In genomic region chr16:89954462-89954861, GRCh38 we compare ENCODE assay signal across 16 cellular contexts.
"Had no signal": no experiment of that assay in that cellular context is flagged by ENCODE, and none has a peak within 500 bp of the region (broad histone marks: within the 10 kb centered on the region; RNA-seq: fewer than 3 reads in every experiment).

No MANE protein-coding gene starts in this region.

- H3K4me3 Mint-ChIP-seq: activated CD8-positive, alpha-beta memory T cell treated with anti-CD3 and anti-CD28 coated beads, Interleukin-2, amount 10 ng/mL, durations not matched to agents 7 days and 5 days; activated T-cell treated with anti-CD3 and anti-CD28 coated beads, Interleukin-2, amount 50 U/mL, for 24 hours; neural progenitor cell; T-cell had no signal

- H3K9ac ChIP-seq: neural progenitor cell had no signal

- H3K27me3 ChIP-seq: colonic mucosa, esophagus squamous epithelium, pancreas had no signal

- H3K4me2 ChIP-seq: neural progenitor cell had no signal

- ATAC-seq: activated CD8-positive, alpha-beta memory T cell treated with anti-CD3 and anti-CD28 coated beads, Interleukin-2, amount 10 ng/mL, durations not matched to agents 7 days and 5 days; activated naive CD4-positive, alpha-beta T cell treated with anti-CD3 and anti-CD28 coated beads, Interleukin-2, amount 50 U/mL, for 72 hours; pancreas; T-cell had no signal

- H3K9me3 Mint-ChIP-seq: activated naive CD4-positive, alpha-beta T cell treated with anti-CD3 and anti-CD28 coated beads, Interleukin-2, amount 50 U/mL, for 72 hours; activated T-cell treated with anti-CD3 and anti-CD28 coated beads, Interleukin-2, amount 50 U/mL, for 24 hours; neural progenitor cell; T-cell had no signal

- DNase-seq: activated CD4-positive, CD25-positive, alpha-beta regulatory T cell treated with anti-CD3 and anti-CD28 coated beads, Interleukin-2, amount 50 U/mL, for 72 hours; activated CD8-positive, alpha-beta memory T cell treated with anti-CD3 and anti-CD28 coated beads, Interleukin-2, amount 10 ng/mL, durations not matched to agents 7 days and 5 days; activated effector memory CD4-positive, alpha-beta T cell treated with anti-CD3 and anti-CD28 coated beads, Interleukin-2, amount 50 U/mL, for 16 hours; activated T-cell treated with anti-CD3 and anti-CD28 coated beads, Interleukin-2, amount 50 U/mL, for 24 hours; caudate nucleus; colonic mucosa; esophagus squamous epithelium; hypothalamus; mesendoderm; stimulated activated CD4-positive, alpha-beta T cell treated with anti-CD3 and anti-CD28 coated beads, Interleukin-12 subunit alpha, Interleukin-12 subunit beta, amount 100 ng/mL, for 4 hours; stimulated activated CD4-positive, alpha-beta T cell treated with anti-CD3 and anti-CD28 coated beads, Interleukin-2, amount 100 ng/mL, for 24 hours; T-cell; T-helper 9 cell had no signal

- H3K27me3 Mint-ChIP-seq: activated T-cell treated with anti-CD3 and anti-CD28 coated beads, Interleukin-2, amount 50 U/mL, for 24 hours; T-cell had no signal

- H3K4me3 ChIP-seq: colonic mucosa, esophagus squamous epithelium, neural progenitor cell, pancreas had no signal

- H3K9me3 ChIP-seq: colonic mucosa, esophagus squamous epithelium, pancreas had no signal

- H3K27ac Mint-ChIP-seq: activated CD8-positive, alpha-beta memory T cell treated with anti-CD3 and anti-CD28 coated beads, Interleukin-2, amount 10 ng/mL, durations not matched to agents 7 days and 5 days; activated T-cell treated with anti-CD3 and anti-CD28 coated beads, Interleukin-2, amount 50 U/mL, for 24 hours; neural progenitor cell; T-cell had no signal

- H3K27ac ChIP-seq: colonic mucosa, esophagus squamous epithelium, neural progenitor cell, pancreas had no signal

- H3K36me3 ChIP-seq: colonic mucosa, neural progenitor cell had no signal

- H2AFZ ChIP-seq: neural progenitor cell had no signal
